ENCODE assay signal across 33 cellular contexts in the genomic region with DNA sequence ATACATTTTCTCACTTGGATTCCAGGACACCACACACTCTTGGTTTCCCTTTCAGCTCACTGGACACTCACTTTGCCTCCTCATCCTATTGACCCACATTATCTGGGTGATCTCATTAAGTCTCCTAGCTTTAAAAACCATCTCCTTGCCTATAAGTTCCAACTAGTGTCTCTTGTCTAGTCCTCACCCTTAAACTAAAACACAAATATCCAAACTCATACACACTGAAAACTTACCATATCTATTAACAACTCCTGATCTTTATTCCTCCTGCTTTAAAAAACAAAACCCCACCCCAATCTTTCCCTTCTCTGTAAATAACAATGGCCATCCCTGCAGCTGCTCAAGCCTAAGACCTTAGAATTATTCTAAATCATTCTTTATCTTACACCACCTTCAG. TPM values are rescaled to one million over a fixed set of nuclear protein-coding genes. Genes with fewer than 3 reads are reported as not detected.
"Had no signal": no experiment of that assay in that cellular context is flagged by ENCODE, and none has a peak within 500 bp of the region (broad histone marks: within the 10 kb centered on the region; RNA-seq: fewer than 3 reads in every experiment).

No MANE protein-coding gene starts in this region.

- FAIRE-seq: endometrium, islet of Langerhans, keratinocyte had no signal

- H3K27me3 ChIP-seq: colonic mucosa, esophagus squamous epithelium, gastrocnemius medialis, heart right ventricle, left lung had no signal

- ATAC-seq: effector memory CD8-positive, alpha-beta T cell; esophagus mucosa; gastrocnemius medialis; heart right ventricle; left cardiac atrium; left lung; left ventricle myocardium superior; lower lobe of right lung; mucosa of descending colon had no signal

- H3K27ac Mint-ChIP-seq: dendritic cell treated with granulocyte-macrophage colony-stimulating factor and Interleukin-4, amounts not matched to agents 40 ng/mL and 50 ng/mL, for 4 days; effector memory CD8-positive, alpha-beta T cell; endodermal cell; mesothelial cell of epicardium had no signal

- DNase-seq: colonic mucosa; cortex of kidney; effector CD8-positive, alpha-beta T cell; effector memory CD8-positive, alpha-beta T cell; endodermal cell; esophagus squamous epithelium; foreskin fibroblast; foreskin melanocyte; gastrocnemius medialis; glutamatergic neuron; head of caudate nucleus; heart right ventricle; hippocampal formation; left cardiac atrium; left lung; left ventricle myocardium superior; lower lobe of right lung; mesenchymal stem cell; mucosa of descending colon had no signal

- H3K9me3 Mint-ChIP-seq: dendritic cell treated with granulocyte-macrophage colony-stimulating factor and Interleukin-4, amounts not matched to agents 40 ng/mL and 50 ng/mL, for 4 days; effector memory CD8-positive, alpha-beta T cell; endodermal cell; mesothelial cell of epicardium had no signal

- H3K36me3 Mint-ChIP-seq: mesothelial cell of epicardium had no signal

- H3K36me3 ChIP-seq: colonic mucosa, esophagus squamous epithelium, gastrocnemius medialis, heart right ventricle, left lung, lower lobe of right lung had no signal

- H3K27ac ChIP-seq: colonic mucosa, epithelial cell of prostate, esophagus squamous epithelium, gastrocnemius medialis, heart right ventricle, left lung, lower lobe of right lung had no signal

- H3K27me3 Mint-ChIP-seq: dendritic cell treated with granulocyte-macrophage colony-stimulating factor and Interleukin-4, amounts not matched to agents 40 ng/mL and 50 ng/mL, for 4 days had no signal

- H3K4me1 ChIP-seq: colonic mucosa, esophagus squamous epithelium, gastrocnemius medialis, left lung, lower lobe of right lung had no signal

- H3K4me3 Mint-ChIP-seq: dendritic cell treated with granulocyte-macrophage colony-stimulating factor and Interleukin-4, amounts not matched to agents 40 ng/mL and 50 ng/mL, for 4 days; effector memory CD8-positive, alpha-beta T cell; endodermal cell; mesothelial cell of epicardium had no signal

- H3K4me3 ChIP-seq: colonic mucosa, esophagus squamous epithelium, gastrocnemius medialis, heart right ventricle, left lung, lower lobe of right lung, mucosa of descending colon had no signal

- H3K9me3 ChIP-seq: colonic mucosa, esophagus squamous epithelium, gastrocnemius medialis, heart right ventricle, left lung, lower lobe of right lung, mucosa of descending colon had no signal

RNA-seq across cellular contexts. Expression of gene SMIM28, which starts 3.5 kb away (rescaled TPM):
- total RNA-seq: dermis microvascular lymphatic vessel endothelial cell, esophagus mucosa, esophagus squamous epithelium, gastrocnemius medialis, glomerular endothelial cell, heart right ventricle, kidney epithelial cell, left cardiac atrium, left lung, left ventricle myocardium superior, lower leg skin, lower lobe of right lung, lung microvascular endothelial cell, mesenteric fat pad, mesothelial cell of epicardium, myocyte had no signal
- polyA plus RNA-seq: heart right ventricle, keratinocyte had no signal
